ENCODE assay signal across 19 cellular contexts in genomic region chr1:15742339-15742801, GRCh38. TPM values are rescaled to one million over a fixed set of nuclear protein-coding genes. Genes with fewer than 3 reads are reported as not detected.
A peak's percentile ranks its signal among the peaks of the same experiment; 100 is the strongest.
DNase-seq lines count a peak whose midpoint lies in the region; ATAC-seq, FAIRE-seq and TF ChIP-seq lines count a peak whose summit lies in the region.
"Had no signal": no experiment of that assay in that cellular context is flagged by ENCODE, and none has a peak within 500 bp of the region (broad histone marks: within the 10 kb centered on the region; RNA-seq: fewer than 3 reads in every experiment).

TSS of gene TMEM82 (plus strand) at chr1:15742499. CDS start at chr1:15742560, 61 bp downstream.

- peak within 1 kb of the TSS; percentile 29 for H3K4ac ChIP-seq in H1 (replicated peaks; ENCODE audit: insufficient read length, low read depth, low read length)

- H4K5ac ChIP-seq in H1 (ENCODE audit: insufficient read length, low read depth, low read length) = peak within 1 kb of the TSS; percentile 62

- H3K27ac ChIP-seq in H1 (ENCODE audit: low read depth, low read length) = no peak within 1 kb of the TSS
- peak within 1 kb of the TSS; percentile 54 for H3K27ac ChIP-seq in muscle layer of duodenum (ENCODE audit: low read length)
- H3K27ac ChIP-seq: cardiac muscle cell, pancreas had no signal

- 0 out of 2 replicates have a peak within 1 kb of the TSS, but pooled peaks have one; percentile 13 for H2AK5ac ChIP-seq in H1 (ENCODE audit: low read depth, low read length)

- H3K4me2 ChIP-seq in H1 (ENCODE audit: insufficient read depth in 1 of 2, low read depth in 2 of 2, low read length in 2 of 2) = peak within 1 kb of the TSS; percentile 16 to 59; a peak in 3 of 4 replicates

- no peak within 1 kb of the TSS for H3K23ac ChIP-seq in H1 (ENCODE audit: insufficient read length)

- no peak for TF ChIP-seq CTCF in H1 (IDR thresholded peaks at IDR 0.05; ENCODE audit: control extremely low read depth in 1 of 3, insufficient read depth in 1 of 3, low read depth in 1 of 3, low read length in 3 of 3)

- peak within 1 kb of the TSS; percentile 72; the same call in 1 of the 2 replicates for H2BK15ac ChIP-seq in H1 (ENCODE audit: low read length)

- no peak for TF ChIP-seq EP300 in H1 (IDR thresholded peaks at IDR 0.05; ENCODE audit: borderline replicate concordance in 1 of 2, low read depth in 2 of 2, low read length in 2 of 2)

- no peaks in the 10 kb centered on the region for H3K9me3 ChIP-seq in H1 (ENCODE audit: insufficient read depth in 2 of 2, low read depth in 1 of 2, low read length in 1 of 2)
- no peaks in the 10 kb centered on the region for H3K9me3 ChIP-seq in muscle layer of duodenum (ENCODE audit: control insufficient read depth in 1 of 2, low read length in 2 of 2)
- H3K9me3 ChIP-seq: pancreas had no signal

- peak within 1 kb of the TSS; percentile 76 for H4K8ac ChIP-seq in H1 (ENCODE audit: extremely low read depth, insufficient read depth, low read length)

- H2AFZ ChIP-seq in H1 (ENCODE audit: low read length) = peak within 1 kb of the TSS; percentile 95

- ATAC-seq in stimulated activated naive CD8-positive, alpha-beta T cell treated with anti-CD3 and anti-CD28 coated beads, Interleukin-15, amount 100 ng/mL, for 72 hours = no peak
- no peak for ATAC-seq in stimulated activated naive CD8-positive, alpha-beta T cell treated with anti-CD3 and anti-CD28 coated beads, Interleukin-15, Interleukin-2, amounts not matched to agents 100 U/mL and 50 U/mL, for 24 hours
- ATAC-seq in HG03469 (IDR thresholded peaks at IDR 0.05; ENCODE audit: unreplicated experiment) (no peak), GM18909 (IDR thresholded peaks at IDR 0.05; ENCODE audit: poor library complexity, unreplicated experiment) (no peak)

- CTCF ChIA-PET in H1 (lab: Charles Lee; ENCODE audit: partially characterized antibody) = interaction anchor here (1.0 to 6.1 kb wide), 9 partner anchors 11 to 155 kb away, joined by 3 to 41 read pairs (median 9); no protein-coding TSS in a partner anchor

- no peak within 1 kb of the TSS; the same call in 1 of the 2 replicates for H2BK5ac ChIP-seq in H1 (ENCODE audit: low read depth, low read length)

- H3K9me3 Mint-ChIP-seq in stimulated activated naive CD8-positive, alpha-beta T cell treated with anti-CD3 and anti-CD28 coated beads, Interleukin-15, amount 100 ng/mL, for 72 hours = no peaks in the 10 kb centered on the region
- H3K9me3 Mint-ChIP-seq: CD8-positive, alpha-beta memory T cell; HFFc6 had no signal

- H3K14ac ChIP-seq in H1 (ENCODE audit: insufficient read length) = no peak within 1 kb of the TSS

- DNase-seq in stimulated activated naive CD8-positive, alpha-beta T cell treated with anti-CD3 and anti-CD28 coated beads, Interleukin-15, amount 100 ng/mL, for 72 hours = no peak
- DNase-seq in stimulated activated naive CD8-positive, alpha-beta T cell treated with anti-CD3 and anti-CD28 coated beads, Interleukin-15, Interleukin-2, amounts not matched to agents 100 U/mL and 50 U/mL, for 24 hours = no peak
- peak in 1 of 2 experiments; percentile 67 for DNase-seq in H1 (ENCODE audit: low read depth in 1 of 2, low spot score in 2 of 2)
- no peak for DNase-seq in NCI-H128 (lab: John Stamatoyannopoulos, UW; ENCODE audit: unreplicated experiment)
- DNase-seq in DMS 273 (lab: John Stamatoyannopoulos, UW; ENCODE audit: unreplicated experiment) = no peak
- DNase-seq: CD8-positive, alpha-beta memory T cell; foreskin fibroblast; GDM1; HFFc6; midbrain; NCI-H2029; NCI-H69 had no signal

- no peaks in the 10 kb centered on the region for H3K79me2 ChIP-seq in H1 (ENCODE audit: control insufficient read depth in 1 of 2, insufficient read depth in 2 of 2, low read length in 2 of 2)

- TF ChIP-seq RAD21 in H1 (IDR thresholded peaks at IDR 0.05 in 1 of 2, conservative IDR thresholded peaks at IDR 0.05 in 1 of 2; ENCODE audit: low read depth in 2 of 2, low read length in 2 of 2) = no peak

- POLR2A ChIA-PET in H1 (lab: Charles Lee; ENCODE audit: partially characterized antibody) = interaction anchor here (0.9 to 1.4 kb wide), 5 partner anchors 12 to 227 kb away, joined by 3 to 4 read pairs (median 3); no protein-coding TSS in a partner anchor

- H3K4me3 ChIP-seq in H1 (ENCODE audit: extremely low read depth in 1 of 4, insufficient read depth in 2 of 4, low read depth in 3 of 4, low read length in 4 of 4) (peak within 1 kb of the TSS in 1 of 4 experiments; percentile 44; a peak in 2 of 8 replicates), muscle layer of duodenum (ENCODE audit: low read depth in 1 of 2, low read length in 2 of 2) (no peak within 1 kb of the TSS)
- H3K4me3 ChIP-seq: cardiac muscle cell, pancreas had no signal

- no peaks in the 10 kb centered on the region for H3K79me1 ChIP-seq in H1 (ENCODE audit: low read depth, low read length)

- WGBS in H1 (ENCODE audit: extremely low coverage in 1 of 2, insufficient coverage in 1 of 2, insufficient read length in 1 of 2, insufficient replicate concordance in 2 of 2, low coverage in 1 of 2, low lambda C conversion rate in 2 of 2, missing lambda C conversion rate in 1 of 2), 2 experiments = 57% methylated on average over 3 of the region's 14 CpGs; no CpG with 5 or more reads in 1 of the 2 experiments

- no peak within 1 kb of the TSS; a peak in 1 of 7 replicates for H3K9ac ChIP-seq in H1 (replicated peaks in 1 of 4; ENCODE audit: extremely low read depth in 1 of 4, low read depth in 3 of 4, low read length in 3 of 4)

- H3K27me3 ChIP-seq in H1 (replicated peaks in 1 of 4; ENCODE audit: control insufficient read depth in 3 of 4, extremely low read depth in 1 of 4, insufficient read depth in 3 of 4, low read length in 3 of 4) = no peaks in the 10 kb centered on the region
- no peaks in the 10 kb centered on the region for H3K27me3 ChIP-seq in muscle layer of duodenum (ENCODE audit: low read depth, low read length)
- H3K27me3 ChIP-seq: cardiac muscle cell, pancreas had no signal

- H2BK12ac ChIP-seq in H1 (ENCODE audit: low read depth, low read length) = peak within 1 kb of the TSS; percentile 75; the same call in 1 of the 2 replicates

- H3K4me1 ChIP-seq in H1 (replicated peaks in 1 of 4; ENCODE audit: control insufficient read depth in 3 of 4, insufficient read depth in 4 of 4, low read length in 3 of 4) (peaks cover 0 to 18% (median 5%) of the 10 kb centered on the region in 4 experiments; a peak in 5 of 7 replicates), muscle layer of duodenum (ENCODE audit: control insufficient read depth in 1 of 2, insufficient read depth in 2 of 2, low read length in 2 of 2) (peaks cover 0 to 8% of the 10 kb centered on the region in 2 donors)

- FAIRE-seq in H1 (lab: Jason Lieb, UNC) = no peak
- FAIRE-seq: pancreas had no signal

- H3K4me1 Mint-ChIP-seq in stimulated activated naive CD8-positive, alpha-beta T cell treated with anti-CD3 and anti-CD28 coated beads, Interleukin-15, amount 100 ng/mL, for 72 hours = peaks cover 10% of the 10 kb centered on the region

- H4K20me1 ChIP-seq in H1 (replicated peaks in 1 of 2; ENCODE audit: control insufficient read depth in 1 of 2, insufficient read depth in 2 of 2, low read length in 2 of 2) = peaks cover 2% of the 10 kb centered on the region in 2 experiments

- H2BK20ac ChIP-seq in H1 (ENCODE audit: low read length) = no peak within 1 kb of the TSS

- H4K91ac ChIP-seq in H1 (replicated peaks; ENCODE audit: insufficient read length, low read length) = peak within 1 kb of the TSS; percentile 91

- H3K36me3 ChIP-seq in H1 (ENCODE audit: control insufficient read depth in 2 of 4, insufficient read depth in 4 of 4, low read length in 3 of 4) (no peaks in the 10 kb centered on the region), muscle layer of duodenum (ENCODE audit: control insufficient read depth in 1 of 2, insufficient read depth in 2 of 2, low read length in 2 of 2) (no peaks in the 10 kb centered on the region)
- H3K36me3 ChIP-seq: cardiac muscle cell, pancreas had no signal

- no peak within 1 kb of the TSS for H2BK120ac ChIP-seq in H1 (replicated peaks; ENCODE audit: low read depth, low read length)

- no peak; a peak in 1 of 3 replicates for TF ChIP-seq POLR2A in H1 (IDR thresholded peaks at IDR 0.05; ENCODE audit: control extremely low read depth in 1 of 2, low read depth in 2 of 2, low read length in 2 of 2)

- H3K27me3 Mint-ChIP-seq in stimulated activated naive CD8-positive, alpha-beta T cell treated with anti-CD3 and anti-CD28 coated beads, Interleukin-15, amount 100 ng/mL, for 72 hours = no peaks in the 10 kb centered on the region
- H3K27me3 Mint-ChIP-seq: activated naive CD8-positive, alpha-beta T cell; CD8-positive, alpha-beta memory T cell had no signal

- H3K27ac Mint-ChIP-seq in stimulated activated naive CD8-positive, alpha-beta T cell treated with anti-CD3 and anti-CD28 coated beads, Interleukin-15, amount 100 ng/mL, for 72 hours = peak within 1 kb of the TSS; percentile 7 to 59
- H3K27ac Mint-ChIP-seq: activated naive CD8-positive, alpha-beta T cell; HFFc6 had no signal

- peak within 1 kb of the TSS; percentile 33 for H3K18ac ChIP-seq in H1 (ENCODE audit: extremely low read depth, low read length)

- no peaks in the 10 kb centered on the region; the same call in 1 of the 2 replicates for H3K23me2 ChIP-seq in H1 (ENCODE audit: low read depth, low read length)

- no peak within 1 kb of the TSS for H3K4me3 Mint-ChIP-seq in stimulated activated naive CD8-positive, alpha-beta T cell treated with anti-CD3 and anti-CD28 coated beads, Interleukin-15, amount 100 ng/mL, for 72 hours
- H3K4me3 Mint-ChIP-seq: activated naive CD8-positive, alpha-beta T cell; CD8-positive, alpha-beta memory T cell; HFFc6 had no signal

- H3K56ac ChIP-seq in H1 (replicated peaks; ENCODE audit: insufficient read length, low read depth, low read length) = peak within 1 kb of the TSS; percentile 39

TF ChIP-seq in H1, 55 proteins besides CTCF, POLR2A, EP300 and RAD21:
- peak; percentile 39; the same call in 1 of the 2 replicates for TF ChIP-seq KDM1A (IDR thresholded peaks at IDR 0.05; ENCODE audit: borderline replicate concordance, low read length)
- peak; percentile 27; the same call in 1 of the 2 replicates for TF ChIP-seq TAF1 (IDR thresholded peaks at IDR 0.05; ENCODE audit: low read depth, low read length)
- TF ChIP-seq SIN3A (conservative IDR thresholded peaks at IDR 0.05 in 1 of 2, IDR thresholded peaks at IDR 0.05 in 1 of 2; ENCODE audit: low read depth in 1 of 2, low read length in 2 of 2) = no peak

RNA-seq across cellular contexts. Expression of gene TMEM82, which starts in this region (rescaled TPM):
- 0.21 and 0.32 TPM in 2 replicates for total RNA-seq in H1 (2021; fragmentation: NEBNext Ultra II Directional; extraction: Animal tissue kit (Norgen Biotek cat#: 25700))
- polyA plus RNA-seq in H1 (2011; rRNA removed) = 2.1 and 3.5 TPM in 2 replicates
- 1.5 TPM for polyA plus RNA-seq in H1 (2011; cell fraction: cytosol; rRNA removed)
- 2.0 TPM for polyA plus RNA-seq in H1 (2011; cell fraction: nucleus; rRNA removed)
- 0.46 to 1.7 TPM (median 1.1 TPM) in 4 replicates for polyA plus RNA-seq in H1 (2012, experiment 1 of 2)
- polyA plus RNA-seq in H1 (2012, experiment 2 of 2) = 0.91 TPM
- polyA plus RNA-seq in H1 (2013, experiment 1 of 2) = 0.73 TPM
- 0.66 TPM for polyA plus RNA-seq in H1 (2013, experiment 2 of 2)
- polyA minus RNA-seq in H1 (2011; rRNA and poly(A)+ RNA removed) = 0.19 and 0.61 TPM in 2 replicates
- 1.5 TPM for polyA minus RNA-seq in H1 (2011; cell fraction: cytosol; rRNA and poly(A)+ RNA removed)
- 1.1 TPM for polyA minus RNA-seq in H1 (2011; cell fraction: nucleus; rRNA and poly(A)+ RNA removed)
- total RNA-seq: CD8-positive, alpha-beta memory T cell; HFFc6; pancreas; T-helper 2 cell treated with Interferon-gamma antibody and Interleukin-4, amounts not matched to agents 100 ng/mL and 5 ng/mL, for 36 hours had no signal
- polyA plus RNA-seq: cardiac muscle cell; CD8-positive, alpha-beta memory T cell; pancreas had no signal
